2 cellular contexts compared by ENCODE assay signal in genomic region chr10:4344544-4344994, GRCh38.
A peak's percentile ranks its signal among the peaks of the same experiment; 100 is the strongest.
TF ChIP-seq lines count a peak whose summit lies in the region.

No MANE protein-coding gene starts in this region.

TF ChIP-seq in HCT116, 20 proteins besides CTCF, POLR2A, EP300 and RAD21 (continued from another document):
- TF ChIP-seq, protein P1, sequence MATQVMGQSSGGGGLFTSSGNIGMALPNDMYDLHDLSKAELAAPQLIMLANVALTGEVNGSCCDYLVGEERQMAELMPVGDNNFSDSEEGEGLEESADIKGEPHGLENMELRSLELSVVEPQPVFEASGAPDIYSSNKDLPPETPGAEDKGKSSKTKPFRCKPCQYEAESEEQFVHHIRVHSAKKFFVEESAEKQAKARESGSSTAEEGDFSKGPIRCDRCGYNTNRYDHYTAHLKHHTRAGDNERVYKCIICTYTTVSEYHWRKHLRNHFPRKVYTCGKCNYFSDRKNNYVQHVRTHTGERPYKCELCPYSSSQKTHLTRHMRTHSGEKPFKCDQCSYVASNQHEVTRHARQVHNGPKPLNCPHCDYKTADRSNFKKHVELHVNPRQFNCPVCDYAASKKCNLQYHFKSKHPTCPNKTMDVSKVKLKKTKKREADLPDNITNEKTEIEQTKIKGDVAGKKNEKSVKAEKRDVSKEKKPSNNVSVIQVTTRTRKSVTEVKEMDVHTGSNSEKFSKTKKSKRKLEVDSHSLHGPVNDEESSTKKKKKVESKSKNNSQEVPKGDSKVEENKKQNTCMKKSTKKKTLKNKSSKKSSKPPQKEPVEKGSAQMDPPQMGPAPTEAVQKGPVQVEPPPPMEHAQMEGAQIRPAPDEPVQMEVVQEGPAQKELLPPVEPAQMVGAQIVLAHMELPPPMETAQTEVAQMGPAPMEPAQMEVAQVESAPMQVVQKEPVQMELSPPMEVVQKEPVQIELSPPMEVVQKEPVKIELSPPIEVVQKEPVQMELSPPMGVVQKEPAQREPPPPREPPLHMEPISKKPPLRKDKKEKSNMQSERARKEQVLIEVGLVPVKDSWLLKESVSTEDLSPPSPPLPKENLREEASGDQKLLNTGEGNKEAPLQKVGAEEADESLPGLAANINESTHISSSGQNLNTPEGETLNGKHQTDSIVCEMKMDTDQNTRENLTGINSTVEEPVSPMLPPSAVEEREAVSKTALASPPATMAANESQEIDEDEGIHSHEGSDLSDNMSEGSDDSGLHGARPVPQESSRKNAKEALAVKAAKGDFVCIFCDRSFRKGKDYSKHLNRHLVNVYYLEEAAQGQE (IDR thresholded peaks at IDR 0.05; ENCODE audit: low read depth), result no peak
- no peak for TF ChIP-seq EGR1 (IDR thresholded peaks at IDR 0.05; ENCODE audit: low read depth)
- no peak for TF ChIP-seq SIN3A (IDR thresholded peaks at IDR 0.05; ENCODE audit: low read depth)
- TF ChIP-seq CBX3 (IDR thresholded peaks at IDR 0.05; ENCODE audit: low read depth), result peak; percentile 68; the same call in 1 of the 2 replicates
- TF ChIP-seq POLR2AphosphoS5 (IDR thresholded peaks at IDR 0.05; ENCODE audit: low read depth, low read length), result 0 out of 2 replicates have a peak, but pooled peaks have one; percentile 32
- TF ChIP-seq EZH2phosphoT487 (IDR thresholded peaks at IDR 0.05; ENCODE audit: borderline replicate concordance), result no peak
- peak; percentile 60; the same call in 1 of the 2 replicates for TF ChIP-seq SRF (IDR thresholded peaks at IDR 0.05; ENCODE audit: low read depth)
- TF ChIP-seq YY1 (IDR thresholded peaks at IDR 0.05; ENCODE audit: extremely low read depth, insufficient replicate concordance, low read depth, low read length), result no peak
- peak; percentile 87 for TF ChIP-seq CEBPB (IDR thresholded peaks at IDR 0.05; ENCODE audit: low read depth)
- TF ChIP-seq EZH2 (IDR thresholded peaks at IDR 0.05), result no peak
- TF ChIP-seq, protein P2, sequence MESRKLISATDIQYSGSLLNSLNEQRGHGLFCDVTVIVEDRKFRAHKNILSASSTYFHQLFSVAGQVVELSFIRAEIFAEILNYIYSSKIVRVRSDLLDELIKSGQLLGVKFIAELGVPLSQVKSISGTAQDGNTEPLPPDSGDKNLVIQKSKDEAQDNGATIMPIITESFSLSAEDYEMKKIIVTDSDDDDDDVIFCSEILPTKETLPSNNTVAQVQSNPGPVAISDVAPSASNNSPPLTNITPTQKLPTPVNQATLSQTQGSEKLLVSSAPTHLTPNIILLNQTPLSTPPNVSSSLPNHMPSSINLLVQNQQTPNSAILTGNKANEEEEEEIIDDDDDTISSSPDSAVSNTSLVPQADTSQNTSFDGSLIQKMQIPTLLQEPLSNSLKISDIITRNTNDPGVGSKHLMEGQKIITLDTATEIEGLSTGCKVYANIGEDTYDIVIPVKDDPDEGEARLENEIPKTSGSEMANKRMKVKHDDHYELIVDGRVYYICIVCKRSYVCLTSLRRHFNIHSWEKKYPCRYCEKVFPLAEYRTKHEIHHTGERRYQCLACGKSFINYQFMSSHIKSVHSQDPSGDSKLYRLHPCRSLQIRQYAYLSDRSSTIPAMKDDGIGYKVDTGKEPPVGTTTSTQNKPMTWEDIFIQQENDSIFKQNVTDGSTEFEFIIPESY (IDR thresholded peaks at IDR 0.05; ENCODE audit: extremely low read depth, insufficient replicate concordance, low read length), result no peak
- TF ChIP-seq, protein P3, sequence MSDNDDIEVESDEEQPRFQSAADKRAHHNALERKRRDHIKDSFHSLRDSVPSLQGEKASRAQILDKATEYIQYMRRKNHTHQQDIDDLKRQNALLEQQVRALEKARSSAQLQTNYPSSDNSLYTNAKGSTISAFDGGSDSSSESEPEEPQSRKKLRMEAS (IDR thresholded peaks at IDR 0.05), result 0 out of 2 replicates have a peak, but pooled peaks have one; percentile 43

TF ChIP-seq in WTC11, 78 proteins besides CTCF, POLR2A, EP300 and RAD21 (continued from another document):
- TF ChIP-seq ATF3 (CRISPR knock-in tag; conservative IDR thresholded peaks at IDR 0.05) (no peak), FOXP1 (CRISPR knock-in tag; IDR thresholded peaks at IDR 0.05; ENCODE audit: borderline replicate concordance) (no peak), JAZF1 (CRISPR knock-in tag; IDR thresholded peaks at IDR 0.05) (no peak), TP53 (CRISPR knock-in tag; IDR thresholded peaks at IDR 0.05) (no peak), ESRRA (CRISPR knock-in tag; IDR thresholded peaks at IDR 0.05; ENCODE audit: borderline replicate concordance) (no peak), HMGXB4 (CRISPR knock-in tag; IDR thresholded peaks at IDR 0.05) (no peak), SP1 (CRISPR knock-in tag; conservative IDR thresholded peaks at IDR 0.05) (no peak), ZNF671 (CRISPR knock-in tag; IDR thresholded peaks at IDR 0.05) (no peak), ZBTB21 (CRISPR knock-in tag; IDR thresholded peaks at IDR 0.05; ENCODE audit: borderline replicate concordance) (no peak), CREM (CRISPR knock-in tag; IDR thresholded peaks at IDR 0.05) (no peak), ZNF317 (CRISPR knock-in tag; IDR thresholded peaks at IDR 0.05; ENCODE audit: borderline replicate concordance, low read depth) (no peak)
- TF ChIP-seq, protein P4, sequence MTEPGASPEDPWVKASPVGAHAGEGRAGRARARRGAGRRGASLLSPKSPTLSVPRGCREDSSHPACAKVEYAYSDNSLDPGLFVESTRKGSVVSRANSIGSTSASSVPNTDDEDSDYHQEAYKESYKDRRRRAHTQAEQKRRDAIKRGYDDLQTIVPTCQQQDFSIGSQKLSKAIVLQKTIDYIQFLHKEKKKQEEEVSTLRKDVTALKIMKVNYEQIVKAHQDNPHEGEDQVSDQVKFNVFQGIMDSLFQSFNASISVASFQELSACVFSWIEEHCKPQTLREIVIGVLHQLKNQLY (CRISPR knock-in tag; IDR thresholded peaks at IDR 0.05), result no peak
